1 cellular context compared by ENCODE assay signal in the genomic region with DNA sequence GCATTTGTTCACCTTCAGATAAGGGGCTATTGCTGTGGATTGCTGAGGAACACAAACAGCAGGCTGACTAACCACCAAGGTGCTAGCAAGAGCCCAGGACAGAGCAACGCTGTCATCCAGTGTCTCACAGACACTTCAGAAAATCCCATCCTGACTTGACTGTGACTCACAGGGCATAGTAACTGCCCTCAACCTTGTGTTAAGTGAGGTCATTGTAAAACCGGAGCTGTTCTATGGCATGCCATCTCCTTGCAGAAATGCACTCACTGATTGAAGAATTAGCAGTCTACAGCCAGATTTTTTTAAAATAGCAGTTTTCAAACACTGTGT.
A peak's percentile ranks its signal among the peaks of the same experiment; 100 is the strongest.
TF ChIP-seq lines count a peak whose summit lies in the region.

No MANE protein-coding gene starts in this region.

TF ChIP-seq in GM12878, 131 proteins besides CTCF, POLR2A, EP300 and RAD21 (continued from another document):
- peak; percentile 31; the same call in 1 of the 2 replicates for TF ChIP-seq ATF7 (IDR thresholded peaks at IDR 0.05; ENCODE audit: low read depth)
- TF ChIP-seq SUZ12 (IDR thresholded peaks at IDR 0.05; ENCODE audit: unreplicated experiment) = no peak
- TF ChIP-seq, protein P1, sequence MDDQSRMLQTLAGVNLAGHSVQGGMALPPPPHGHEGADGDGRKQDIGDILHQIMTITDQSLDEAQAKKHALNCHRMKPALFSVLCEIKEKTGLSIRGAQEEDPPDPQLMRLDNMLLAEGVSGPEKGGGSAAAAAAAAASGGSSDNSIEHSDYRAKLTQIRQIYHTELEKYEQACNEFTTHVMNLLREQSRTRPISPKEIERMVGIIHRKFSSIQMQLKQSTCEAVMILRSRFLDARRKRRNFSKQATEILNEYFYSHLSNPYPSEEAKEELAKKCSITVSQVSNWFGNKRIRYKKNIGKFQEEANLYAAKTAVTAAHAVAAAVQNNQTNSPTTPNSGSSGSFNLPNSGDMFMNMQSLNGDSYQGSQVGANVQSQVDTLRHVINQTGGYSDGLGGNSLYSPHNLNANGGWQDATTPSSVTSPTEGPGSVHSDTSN (IDR thresholded peaks at IDR 0.05; ENCODE audit: insufficient replicate concordance, low read depth, low read length) = no peak
- no peak for TF ChIP-seq WRNIP1 (IDR thresholded peaks at IDR 0.05; ENCODE audit: borderline replicate concordance, low read depth, low read length)
- no peak for TF ChIP-seq POLR2AphosphoS5 (IDR thresholded peaks at IDR 0.05; ENCODE audit: low read length)
- TF ChIP-seq CREB1 (IDR thresholded peaks at IDR 0.05; ENCODE audit: low read depth) = peak; percentile 72; the same call in 1 of the 2 replicates
- TF ChIP-seq, protein P2, sequence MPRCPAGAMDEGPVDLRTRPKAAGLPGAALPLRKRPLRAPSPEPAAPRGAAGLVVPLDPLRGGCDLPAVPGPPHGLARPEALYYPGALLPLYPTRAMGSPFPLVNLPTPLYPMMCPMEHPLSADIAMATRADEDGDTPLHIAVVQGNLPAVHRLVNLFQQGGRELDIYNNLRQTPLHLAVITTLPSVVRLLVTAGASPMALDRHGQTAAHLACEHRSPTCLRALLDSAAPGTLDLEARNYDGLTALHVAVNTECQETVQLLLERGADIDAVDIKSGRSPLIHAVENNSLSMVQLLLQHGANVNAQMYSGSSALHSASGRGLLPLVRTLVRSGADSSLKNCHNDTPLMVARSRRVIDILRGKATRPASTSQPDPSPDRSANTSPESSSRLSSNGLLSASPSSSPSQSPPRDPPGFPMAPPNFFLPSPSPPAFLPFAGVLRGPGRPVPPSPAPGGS (IDR thresholded peaks at IDR 0.05; ENCODE audit: borderline replicate concordance, insufficient read depth, low read depth, low read length, poor library complexity, severe bottlenecking) = peak; percentile 18
- no peak for TF ChIP-seq MYC (IDR thresholded peaks at IDR 0.05; ENCODE audit: insufficient read depth, insufficient read length, insufficient replicate concordance, low read length, severe bottlenecking)
- no peak for TF ChIP-seq CEBPB (IDR thresholded peaks at IDR 0.05; ENCODE audit: borderline replicate concordance in 1 of 2, low read depth in 2 of 2, low read length in 2 of 2)
- no peak for TF ChIP-seq SMAD1 (IDR thresholded peaks at IDR 0.05; ENCODE audit: low read depth, partially characterized antibody)
- no peak for TF ChIP-seq CBX5 (IDR thresholded peaks at IDR 0.05; ENCODE audit: low read depth)
- no peak for TF ChIP-seq TARDBP (IDR thresholded peaks at IDR 0.05; ENCODE audit: borderline replicate concordance)
- peak; percentile 38; the same call in 1 of the 2 replicates for TF ChIP-seq JUNB (IDR thresholded peaks at IDR 0.05)
- TF ChIP-seq, protein P3, sequence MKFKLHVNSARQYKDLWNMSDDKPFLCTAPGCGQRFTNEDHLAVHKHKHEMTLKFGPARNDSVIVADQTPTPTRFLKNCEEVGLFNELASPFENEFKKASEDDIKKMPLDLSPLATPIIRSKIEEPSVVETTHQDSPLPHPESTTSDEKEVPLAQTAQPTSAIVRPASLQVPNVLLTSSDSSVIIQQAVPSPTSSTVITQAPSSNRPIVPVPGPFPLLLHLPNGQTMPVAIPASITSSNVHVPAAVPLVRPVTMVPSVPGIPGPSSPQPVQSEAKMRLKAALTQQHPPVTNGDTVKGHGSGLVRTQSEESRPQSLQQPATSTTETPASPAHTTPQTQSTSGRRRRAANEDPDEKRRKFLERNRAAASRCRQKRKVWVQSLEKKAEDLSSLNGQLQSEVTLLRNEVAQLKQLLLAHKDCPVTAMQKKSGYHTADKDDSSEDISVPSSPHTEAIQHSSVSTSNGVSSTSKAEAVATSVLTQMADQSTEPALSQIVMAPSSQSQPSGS (IDR thresholded peaks at IDR 0.05; ENCODE audit: low read length) = no peak
- TF ChIP-seq RUNX3 (IDR thresholded peaks at IDR 0.05; ENCODE audit: low read length) = peak; percentile 53
- peak; percentile 63; the same call in 1 of the 2 replicates for TF ChIP-seq CREM (IDR thresholded peaks at IDR 0.05; ENCODE audit: low read depth)
